In the genomic region with DNA sequence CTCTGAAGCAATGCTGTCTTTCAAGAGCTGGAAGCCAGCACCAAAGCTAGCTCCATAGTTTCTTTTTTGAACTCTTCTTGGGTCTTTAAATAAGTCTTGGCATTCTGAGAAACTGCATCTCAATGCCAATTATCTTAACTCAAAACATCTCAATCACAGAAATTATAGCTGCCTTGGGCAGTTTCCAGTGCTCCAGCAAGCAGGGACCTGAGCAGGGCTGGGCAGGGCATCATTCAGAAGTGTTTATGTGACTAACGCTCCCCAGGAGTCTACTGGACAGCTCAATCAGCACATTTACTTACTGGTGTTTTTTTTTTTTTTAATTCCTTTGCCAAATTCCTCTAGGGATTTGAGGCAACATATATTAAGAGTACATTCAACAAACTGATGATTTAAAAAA, we compare ENCODE assay signal across 19 cellular contexts. TPM values are rescaled to one million over a fixed set of nuclear protein-coding genes. Genes with fewer than 3 reads are reported as not detected.
DNase-seq lines count a peak whose midpoint lies in the region; ATAC-seq and TF ChIP-seq lines count a peak whose summit lies in the region.
"Had no signal": no experiment of that assay in that cellular context is flagged by ENCODE, and none has a peak within 500 bp of the region (broad histone marks: within the 10 kb centered on the region; RNA-seq: fewer than 3 reads in every experiment).

No MANE protein-coding gene starts in this region.

- intact Hi-C loops in PC-9 (cut with micrococcal nuclease; ENCODE audit: unreplicated experiment): loop anchor here (5.0 kb wide), 1 partner anchor 37 kb away; no protein-coding TSS in a partner anchor

- no peaks in the 10 kb centered on the region for H4K20me1 ChIP-seq in PC-9 (ENCODE audit: insufficient read depth)

- ATAC-seq in HG03025 (IDR thresholded peaks at IDR 0.05; ENCODE audit: low FRiP score, unreplicated experiment) (no peak), HG03039 (IDR thresholded peaks at IDR 0.05; ENCODE audit: unreplicated experiment) (no peak)
- ATAC-seq: HCT116 had no signal

- H2AFZ ChIP-seq in PC-9: no peak overlapping the region

- H3K27ac ChIP-seq in PC-9: no peak overlapping the region
- H3K27ac ChIP-seq in epithelial cell of prostate: peak overlapping the region; percentile 79
- no peak overlapping the region for H3K27ac ChIP-seq in SJCRH30
- H3K27ac ChIP-seq: HL-60 had no signal

- H3K9me2 ChIP-seq in PC-9 (ENCODE audit: insufficient read depth): no peaks in the 10 kb centered on the region

- CTCF ChIA-PET in PC-9 (lab: Charles Lee): interaction anchor here (0.5 to 0.7 kb wide), 3 partner anchors 8 to 170 kb away, joined by 3 to 4 read pairs (median 4); no protein-coding TSS in a partner anchor

- DNase-seq in EH (ENCODE audit: low read depth) (peak; percentile 78), PC-9 (peak in 1 of 2 experiments; percentile 56), epithelial cell of prostate (ENCODE audit: low read depth, low spot score) (peak; percentile 67), non-pigmented ciliary epithelial cell (ENCODE audit: low read depth) (peak; percentile 11), cerebellum (ENCODE audit: low spot score) (no peak), SJCRH30 (no peak)
- DNase-seq: activated CD4-positive, alpha-beta T cell treated with anti-CD3 and anti-CD28 coated beads for 4 hours; activated T-cell treated with anti-CD3 and anti-CD28 coated beads for 4 hours; Calu3; Karpas-422; mesendoderm; NCI-H146; NCI-H524; small intestine had no signal

- peaks cover 63% of the 10 kb centered on the region for H3K4me1 ChIP-seq in PC-9 (replicated peaks; ENCODE audit: insufficient read depth)
- peaks cover 13% of the 10 kb centered on the region for H3K4me1 ChIP-seq in SJCRH30

- no peaks in the 10 kb centered on the region for H3K79me2 ChIP-seq in PC-9 (ENCODE audit: low read depth)

- no peak overlapping the region for H3K4me3 ChIP-seq in PC-9
- H3K4me3 ChIP-seq in SJCRH30: no peak overlapping the region

- no TSS peak for BruUV-seq in PC-9 (replicated peaks; lab: Mats Ljungman, UMichigan)

- H3K27me3 ChIP-seq in PC-9 (ENCODE audit: insufficient read depth, low read depth) (no peaks in the 10 kb centered on the region), SJCRH30 (peaks cover 20% of the 10 kb centered on the region)

- H3K36me3 ChIP-seq in PC-9 (ENCODE audit: low read depth) (no peaks in the 10 kb centered on the region), SJCRH30 (no peaks in the 10 kb centered on the region)

- no peaks in the 10 kb centered on the region for H3K9me3 ChIP-seq in PC-9 (ENCODE audit: insufficient read depth, low read depth)
- H3K9me3 ChIP-seq in SJCRH30 (replicated peaks): no peaks in the 10 kb centered on the region

- POLR2A ChIA-PET in PC-9 (lab: Charles Lee; ENCODE audit: unreplicated experiment): no interaction called here

- peaks cover 27% of the 10 kb centered on the region for H3F3A ChIP-seq in PC-9 (ENCODE audit: insufficient read depth, low read depth)

- peak overlapping the region; percentile 25; the same call in 1 of the 2 replicates for H3K4me2 ChIP-seq in PC-9

- TF ChIP-seq CTCF in PC-9 (conservative IDR thresholded peaks at IDR 0.05): no peak

RNA-seq across cellular contexts. Expression of a gene that starts 18.2 kb away (rescaled TPM):
- 3.1 and 7.7 TPM in 2 replicates for total RNA-seq in PC-9 (2021)
- total RNA-seq in cerebellum: 0.09 TPM
- not detected in 2 replicates for total RNA-seq in SJCRH30 (2014; rRNA removed; shearing (Covaris generic))
- total RNA-seq: Calu3 had no signal

RNA-seq across cellular contexts. Expression of a gene that starts 40.9 kb away (rescaled TPM):
- total RNA-seq in PC-9 (2021) (1.1 and 5.0 TPM in 2 replicates), cerebellum (not detected)
- total RNA-seq in SJCRH30 (2014; rRNA removed; shearing (Covaris generic)): 6.1 and 6.8 TPM in 2 replicates
- total RNA-seq: frontal cortex had no signal

Comparison
In these comparisons a context has a peak if more than half of its experiments do, and no peak if none do; other contexts are left out.
1. DNase-seq: peak in EH (single experiment), epithelial cell of prostate (single experiment) and non-pigmented ciliary epithelial cell (single experiment); none in cerebellum (single experiment) and SJCRH30 (0 of 2).